17 cellular contexts compared by ENCODE assay signal in genomic region chr20:59777321-59777705, GRCh38.
A peak's percentile ranks its signal among the peaks of the same experiment; 100 is the strongest.
DNase-seq lines count a peak whose midpoint lies in the region; ATAC-seq, FAIRE-seq and TF ChIP-seq lines count a peak whose summit lies in the region.
"Had no signal": no experiment of that assay in that cellular context is flagged by ENCODE, and none has a peak within 500 bp of the region (broad histone marks: within the 10 kb centered on the region; RNA-seq: fewer than 3 reads in every experiment).

No MANE protein-coding gene starts in this region.

- no peak overlapping the region for H3K27ac Mint-ChIP-seq in activated CD8-positive, alpha-beta memory T cell treated with anti-CD3 and anti-CD28 coated beads, Interleukin-2, amount 10 ng/mL, durations not matched to agents 7 days and 5 days
- H3K27ac Mint-ChIP-seq: CD8-positive, alpha-beta T cell had no signal

- FAIRE-seq in HTR-8/SVneo (lab: Jason Lieb, UNC), result peak; percentile 44
- FAIRE-seq: A204.1, D721Med had no signal

- intact Hi-C loops in transverse colon (cut with DNase I; ENCODE audit: low total_unique reads) (no loop called here), ovary (cut with DNase I) (no loop called here)

- no peak overlapping the region for H3K4me3 Mint-ChIP-seq in activated CD8-positive, alpha-beta memory T cell treated with anti-CD3 and anti-CD28 coated beads, Interleukin-2, amount 10 ng/mL, durations not matched to agents 7 days and 5 days
- H3K4me3 Mint-ChIP-seq: CD8-positive, alpha-beta T cell had no signal

- H3K4me3 ChIP-seq in transverse colon (no peak overlapping the region), ovary (no peak overlapping the region)
- H3K4me3 ChIP-seq: BLaER1 had no signal

- H3K27me3 ChIP-seq in transverse colon (no peaks in the 10 kb centered on the region), ovary (no peaks in the 10 kb centered on the region)
- H3K27me3 ChIP-seq: BLaER1 had no signal

- no peaks in the 10 kb centered on the region for H3K27me3 Mint-ChIP-seq in activated CD8-positive, alpha-beta memory T cell treated with anti-CD3 and anti-CD28 coated beads, Interleukin-2, amount 10 ng/mL, durations not matched to agents 7 days and 5 days

- ATAC-seq in activated CD8-positive, alpha-beta memory T cell treated with anti-CD3 and anti-CD28 coated beads, Interleukin-2, amount 10 ng/mL, durations not matched to agents 7 days and 5 days, result no peak
- no peak for ATAC-seq in HG03175 (IDR thresholded peaks at IDR 0.05; ENCODE audit: unreplicated experiment)
- ATAC-seq: CD8-positive, alpha-beta T cell; HCT116 had no signal

- no peak for TF ChIP-seq EP300 in transverse colon (IDR thresholded peaks at IDR 0.05; ENCODE audit: low read depth)
- TF ChIP-seq EP300 in ovary (IDR thresholded peaks at IDR 0.05), result no peak

- H3K27ac ChIP-seq in transverse colon (no peak overlapping the region), ovary (no peak overlapping the region), substantia nigra (ENCODE audit: low read depth, low read length, poor library complexity, severe bottlenecking) (no peak overlapping the region)
- H3K27ac ChIP-seq: BLaER1 had no signal

- TF ChIP-seq POLR2A in transverse colon (IDR thresholded peaks at IDR 0.05) (no peak), ovary (IDR thresholded peaks at IDR 0.05) (no peak)

- TF ChIP-seq CTCF in transverse colon (IDR thresholded peaks at IDR 0.05) (no peak), ovary (IDR thresholded peaks at IDR 0.05) (no peak)

- CTCF ChIA-PET in activated CD8-positive, alpha-beta memory T cell treated with anti-CD3 and anti-CD28 coated beads, Interleukin-2, amount 10 ng/mL, durations not matched to agents 7 days and 5 days (lab: Charles Lee), result no interaction called here

- H3K36me3 ChIP-seq in transverse colon (no peaks in the 10 kb centered on the region), ovary (no peaks in the 10 kb centered on the region)

- no peaks in the 10 kb centered on the region for H3K9me3 Mint-ChIP-seq in activated CD8-positive, alpha-beta memory T cell treated with anti-CD3 and anti-CD28 coated beads, Interleukin-2, amount 10 ng/mL, durations not matched to agents 7 days and 5 days (ENCODE audit: low read depth)
- H3K9me3 Mint-ChIP-seq: CD8-positive, alpha-beta T cell had no signal

- DNase-seq in activated CD8-positive, alpha-beta memory T cell treated with anti-CD3 and anti-CD28 coated beads, Interleukin-2, amount 10 ng/mL, durations not matched to agents 7 days and 5 days, result peak; percentile 16
- DNase-seq in activated CD8-positive, alpha-beta memory T cell treated with anti-CD3 and anti-CD28 coated beads, Interleukin-2, amount 50 U/mL, for 4 hours, result no peak
- DNase-seq in HTR-8/SVneo (ENCODE audit: insufficient read length, low spot score) (no peak), islet precursor cell (peak; percentile 35), transverse colon (peak; percentile 40), ovary (no peak), substantia nigra (lab: John Stamatoyannopoulos, UW) (no peak)
- DNase-seq: DMS79, NCI-H1417, NCI-H187 treated with DMSO at 0.1 percent for 48 hours, NCI-H526 treated with DMSO at 0.1 percent for 48 hours had no signal

- in situ Hi-C loops in transverse colon (cut with MboI; ENCODE audit: low pct_ligation_motif_present in 1 of 4, low pct_unique_long_range_greater_than_20kb in 1 of 4, low sequenced_read_pairs in 3 of 4), result no loop called here

- H3K4me1 ChIP-seq in transverse colon, result peaks cover 0 to 3% (median 0%) of the 10 kb centered on the region in 4 donors
- no peaks in the 10 kb centered on the region for H3K4me1 ChIP-seq in ovary (ENCODE audit: insufficient read depth)

- 46 to 48% methylated on average over 2 to 3 of the region's 3 CpGs for WGBS in transverse colon (ENCODE audit: low coverage in 1 of 2), 2 donors
- 85 to 92% (median 90%) methylated on average over 3 of the region's 3 CpGs for WGBS in ovary, 3 donors

- no peaks in the 10 kb centered on the region for H3K36me3 Mint-ChIP-seq in activated CD8-positive, alpha-beta memory T cell treated with anti-CD3 and anti-CD28 coated beads, Interleukin-2, amount 10 ng/mL, durations not matched to agents 7 days and 5 days
- H3K36me3 Mint-ChIP-seq: CD8-positive, alpha-beta T cell had no signal

- H3K9me3 ChIP-seq in transverse colon, result no peaks in the 10 kb centered on the region
- no peaks in the 10 kb centered on the region for H3K9me3 ChIP-seq in ovary
- H3K9me3 ChIP-seq: BLaER1 had no signal

- H3K4me1 Mint-ChIP-seq in activated CD8-positive, alpha-beta memory T cell treated with anti-CD3 and anti-CD28 coated beads, Interleukin-2, amount 10 ng/mL, durations not matched to agents 7 days and 5 days, result peaks cover 6% of the 10 kb centered on the region

Comparison
In these comparisons a context has a peak if more than half of its experiments do, and no peak if none do; other contexts are left out.
1. DNase-seq: peak in activated CD8-positive, alpha-beta memory T cell treated with anti-CD3 and anti-CD28 coated beads, Interleukin-2, amount 10 ng/mL, durations not matched to agents 7 days and 5 days (single experiment), islet precursor cell (single experiment) and transverse colon (single experiment); none in activated CD8-positive, alpha-beta memory T cell treated with anti-CD3 and anti-CD28 coated beads, Interleukin-2, amount 50 U/mL, for 4 hours (single experiment), HTR-8/SVneo (single experiment), ovary (0 of 5) and substantia nigra (0 of 49).